In the genomic region with DNA sequence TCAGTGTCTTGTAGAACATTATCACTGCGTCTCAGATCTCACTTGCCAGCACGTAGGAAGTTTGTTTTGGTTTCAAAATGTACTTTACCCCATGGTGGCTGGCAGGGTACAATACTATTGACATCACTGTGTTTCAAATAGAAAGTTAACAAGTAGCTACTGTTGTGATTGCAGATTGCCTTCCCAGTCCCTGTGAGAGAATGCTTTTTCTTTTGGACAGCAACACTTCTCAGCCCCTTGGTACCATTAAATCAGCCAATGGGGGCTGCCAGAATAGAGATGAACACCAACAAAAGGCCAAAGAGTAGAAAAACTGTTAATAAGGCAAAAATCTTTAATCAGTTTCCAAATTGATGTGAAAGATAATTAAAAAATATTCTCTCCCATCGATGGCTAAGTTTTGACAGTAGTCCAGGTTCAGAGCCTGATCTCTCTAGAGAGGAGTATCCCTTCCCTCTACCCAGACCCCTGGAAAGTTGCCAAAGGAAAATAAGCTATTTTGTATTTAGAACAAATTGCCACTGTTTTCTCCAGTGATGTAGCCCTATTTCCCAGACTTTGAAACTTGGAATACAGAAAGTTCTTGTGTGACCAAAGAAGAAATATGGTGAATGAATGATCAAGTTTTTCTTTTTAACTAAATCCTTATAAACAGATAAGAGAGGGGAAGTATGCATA, we compare ENCODE assay signal across 2 cellular contexts.
TF ChIP-seq lines count a peak whose summit lies in the region.

No MANE protein-coding gene starts in this region.

TF ChIP-seq in SK-N-SH, 30 proteins besides CTCF, POLR2A, EP300 and RAD21 (continued from another document):
- TF ChIP-seq, protein P1, sequence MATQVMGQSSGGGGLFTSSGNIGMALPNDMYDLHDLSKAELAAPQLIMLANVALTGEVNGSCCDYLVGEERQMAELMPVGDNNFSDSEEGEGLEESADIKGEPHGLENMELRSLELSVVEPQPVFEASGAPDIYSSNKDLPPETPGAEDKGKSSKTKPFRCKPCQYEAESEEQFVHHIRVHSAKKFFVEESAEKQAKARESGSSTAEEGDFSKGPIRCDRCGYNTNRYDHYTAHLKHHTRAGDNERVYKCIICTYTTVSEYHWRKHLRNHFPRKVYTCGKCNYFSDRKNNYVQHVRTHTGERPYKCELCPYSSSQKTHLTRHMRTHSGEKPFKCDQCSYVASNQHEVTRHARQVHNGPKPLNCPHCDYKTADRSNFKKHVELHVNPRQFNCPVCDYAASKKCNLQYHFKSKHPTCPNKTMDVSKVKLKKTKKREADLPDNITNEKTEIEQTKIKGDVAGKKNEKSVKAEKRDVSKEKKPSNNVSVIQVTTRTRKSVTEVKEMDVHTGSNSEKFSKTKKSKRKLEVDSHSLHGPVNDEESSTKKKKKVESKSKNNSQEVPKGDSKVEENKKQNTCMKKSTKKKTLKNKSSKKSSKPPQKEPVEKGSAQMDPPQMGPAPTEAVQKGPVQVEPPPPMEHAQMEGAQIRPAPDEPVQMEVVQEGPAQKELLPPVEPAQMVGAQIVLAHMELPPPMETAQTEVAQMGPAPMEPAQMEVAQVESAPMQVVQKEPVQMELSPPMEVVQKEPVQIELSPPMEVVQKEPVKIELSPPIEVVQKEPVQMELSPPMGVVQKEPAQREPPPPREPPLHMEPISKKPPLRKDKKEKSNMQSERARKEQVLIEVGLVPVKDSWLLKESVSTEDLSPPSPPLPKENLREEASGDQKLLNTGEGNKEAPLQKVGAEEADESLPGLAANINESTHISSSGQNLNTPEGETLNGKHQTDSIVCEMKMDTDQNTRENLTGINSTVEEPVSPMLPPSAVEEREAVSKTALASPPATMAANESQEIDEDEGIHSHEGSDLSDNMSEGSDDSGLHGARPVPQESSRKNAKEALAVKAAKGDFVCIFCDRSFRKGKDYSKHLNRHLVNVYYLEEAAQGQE (IDR thresholded peaks at IDR 0.05; ENCODE audit: low read depth, low read length): 0 out of 2 replicates have a peak, but pooled peaks have one; percentile 20

TF ChIP-seq in SK-N-SH treated with all-trans-retinoic acid at 6 μM for 48 hours, 23 proteins besides CTCF, POLR2A, EP300 and RAD21 (continued from another document):
- TF ChIP-seq, protein P2, sequence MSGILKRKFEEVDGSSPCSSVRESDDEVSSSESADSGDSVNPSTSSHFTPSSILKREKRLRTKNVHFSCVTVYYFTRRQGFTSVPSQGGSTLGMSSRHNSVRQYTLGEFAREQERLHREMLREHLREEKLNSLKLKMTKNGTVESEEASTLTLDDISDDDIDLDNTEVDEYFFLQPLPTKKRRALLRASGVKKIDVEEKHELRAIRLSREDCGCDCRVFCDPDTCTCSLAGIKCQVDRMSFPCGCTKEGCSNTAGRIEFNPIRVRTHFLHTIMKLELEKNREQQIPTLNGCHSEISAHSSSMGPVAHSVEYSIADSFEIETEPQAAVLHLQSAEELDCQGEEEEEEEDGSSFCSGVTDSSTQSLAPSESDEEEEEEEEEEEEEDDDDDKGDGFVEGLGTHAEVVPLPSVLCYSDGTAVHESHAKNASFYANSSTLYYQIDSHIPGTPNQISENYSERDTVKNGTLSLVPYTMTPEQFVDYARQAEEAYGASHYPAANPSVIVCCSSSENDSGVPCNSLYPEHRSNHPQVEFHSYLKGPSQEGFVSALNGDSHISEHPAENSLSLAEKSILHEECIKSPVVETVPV (CRISPR knock-in tag; IDR thresholded peaks at IDR 0.05): no peak
- TF ChIP-seq, protein P3, sequence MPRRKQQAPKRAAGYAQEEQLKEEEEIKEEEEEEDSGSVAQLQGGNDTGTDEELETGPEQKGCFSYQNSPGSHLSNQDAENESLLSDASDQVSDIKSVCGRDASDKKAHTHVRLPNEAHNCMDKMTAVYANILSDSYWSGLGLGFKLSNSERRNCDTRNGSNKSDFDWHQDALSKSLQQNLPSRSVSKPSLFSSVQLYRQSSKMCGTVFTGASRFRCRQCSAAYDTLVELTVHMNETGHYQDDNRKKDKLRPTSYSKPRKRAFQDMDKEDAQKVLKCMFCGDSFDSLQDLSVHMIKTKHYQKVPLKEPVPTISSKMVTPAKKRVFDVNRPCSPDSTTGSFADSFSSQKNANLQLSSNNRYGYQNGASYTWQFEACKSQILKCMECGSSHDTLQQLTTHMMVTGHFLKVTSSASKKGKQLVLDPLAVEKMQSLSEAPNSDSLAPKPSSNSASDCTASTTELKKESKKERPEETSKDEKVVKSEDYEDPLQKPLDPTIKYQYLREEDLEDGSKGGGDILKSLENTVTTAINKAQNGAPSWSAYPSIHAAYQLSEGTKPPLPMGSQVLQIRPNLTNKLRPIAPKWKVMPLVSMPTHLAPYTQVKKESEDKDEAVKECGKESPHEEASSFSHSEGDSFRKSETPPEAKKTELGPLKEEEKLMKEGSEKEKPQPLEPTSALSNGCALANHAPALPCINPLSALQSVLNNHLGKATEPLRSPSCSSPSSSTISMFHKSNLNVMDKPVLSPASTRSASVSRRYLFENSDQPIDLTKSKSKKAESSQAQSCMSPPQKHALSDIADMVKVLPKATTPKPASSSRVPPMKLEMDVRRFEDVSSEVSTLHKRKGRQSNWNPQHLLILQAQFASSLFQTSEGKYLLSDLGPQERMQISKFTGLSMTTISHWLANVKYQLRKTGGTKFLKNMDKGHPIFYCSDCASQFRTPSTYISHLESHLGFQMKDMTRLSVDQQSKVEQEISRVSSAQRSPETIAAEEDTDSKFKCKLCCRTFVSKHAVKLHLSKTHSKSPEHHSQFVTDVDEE (CRISPR knock-in tag; IDR thresholded peaks at IDR 0.05): no peak
- TF ChIP-seq, protein P4, sequence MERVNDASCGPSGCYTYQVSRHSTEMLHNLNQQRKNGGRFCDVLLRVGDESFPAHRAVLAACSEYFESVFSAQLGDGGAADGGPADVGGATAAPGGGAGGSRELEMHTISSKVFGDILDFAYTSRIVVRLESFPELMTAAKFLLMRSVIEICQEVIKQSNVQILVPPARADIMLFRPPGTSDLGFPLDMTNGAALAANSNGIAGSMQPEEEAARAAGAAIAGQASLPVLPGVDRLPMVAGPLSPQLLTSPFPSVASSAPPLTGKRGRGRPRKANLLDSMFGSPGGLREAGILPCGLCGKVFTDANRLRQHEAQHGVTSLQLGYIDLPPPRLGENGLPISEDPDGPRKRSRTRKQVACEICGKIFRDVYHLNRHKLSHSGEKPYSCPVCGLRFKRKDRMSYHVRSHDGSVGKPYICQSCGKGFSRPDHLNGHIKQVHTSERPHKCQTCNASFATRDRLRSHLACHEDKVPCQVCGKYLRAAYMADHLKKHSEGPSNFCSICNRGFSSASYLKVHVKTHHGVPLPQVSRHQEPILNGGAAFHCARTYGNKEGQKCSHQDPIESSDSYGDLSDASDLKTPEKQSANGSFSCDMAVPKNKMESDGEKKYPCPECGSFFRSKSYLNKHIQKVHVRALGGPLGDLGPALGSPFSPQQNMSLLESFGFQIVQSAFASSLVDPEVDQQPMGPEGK (CRISPR knock-in tag; IDR thresholded peaks at IDR 0.05; ENCODE audit: borderline replicate concordance): no peak
- TF ChIP-seq OSR1 (CRISPR knock-in tag; IDR thresholded peaks at IDR 0.05) (no peak), ZNF8 (CRISPR knock-in tag; IDR thresholded peaks at IDR 0.05) (no peak), GLIS3 (CRISPR knock-in tag; IDR thresholded peaks at IDR 0.05) (no peak), ARNTL (CRISPR knock-in tag; IDR thresholded peaks at IDR 0.05; ENCODE audit: borderline replicate concordance, low read depth) (no peak)
